14 cellular contexts compared by ENCODE assay signal in genomic region chr6:108850669-108851467, GRCh38. TPM values are rescaled to one million over a fixed set of nuclear protein-coding genes. Genes with fewer than 3 reads are reported as not detected.
DNase-seq lines count a peak whose midpoint lies in the region; ATAC-seq and TF ChIP-seq lines count a peak whose summit lies in the region.
"Had no signal": no experiment of that assay in that cellular context is flagged by ENCODE, and none has a peak within 500 bp of the region (broad histone marks: within the 10 kb centered on the region; RNA-seq: fewer than 3 reads in every experiment).

No MANE protein-coding gene starts in this region.

- no peak for ATAC-seq in CD8-positive, alpha-beta T cell
- peak; percentile 45 for ATAC-seq in left ventricle myocardium superior
- no peak for ATAC-seq in HG03097 (IDR thresholded peaks at IDR 0.05; ENCODE audit: low FRiP score, unreplicated experiment)

- WGBS in ovary, 3 donors, result 72 to 78% (median 74%) methylated on average over 10 of the region's 10 CpGs

- TF ChIP-seq CTCF in CD8-positive, alpha-beta T cell (IDR thresholded peaks at IDR 0.05), result no peak
- no peak for TF ChIP-seq CTCF in ovary (IDR thresholded peaks at IDR 0.05)

- H3K9me3 ChIP-seq in CD8-positive, alpha-beta T cell (ENCODE audit: low read length), result no peaks in the 10 kb centered on the region
- no peaks in the 10 kb centered on the region for H3K9me3 ChIP-seq in ovary

- TF ChIP-seq POLR2A in ovary (IDR thresholded peaks at IDR 0.05), result no peak

- H3K27ac ChIP-seq in CD8-positive, alpha-beta T cell (ENCODE audit: low read depth, low read length), result no peak overlapping the region
- H3K27ac ChIP-seq in ovary, result no peak overlapping the region

- peaks cover 11% of the 10 kb centered on the region for H3K4me1 ChIP-seq in CD8-positive, alpha-beta T cell (ENCODE audit: insufficient read depth, low read length)
- peaks cover 2% of the 10 kb centered on the region for H3K4me1 ChIP-seq in ovary (ENCODE audit: insufficient read depth)

- POLR2A ChIA-PET in CD8-positive, alpha-beta T cell (lab: Charles Lee), result interaction anchor here (0.9 kb wide), 1 partner anchor 10 kb away, joined by 3 read pairs; no protein-coding TSS in a partner anchor

- peaks cover 19% of the 10 kb centered on the region for H3K36me3 Mint-ChIP-seq in CD8-positive, alpha-beta T cell

- H3K27me3 ChIP-seq in CD8-positive, alpha-beta T cell (ENCODE audit: insufficient read depth, low read length), result no peaks in the 10 kb centered on the region
- no peaks in the 10 kb centered on the region for H3K27me3 ChIP-seq in ovary

- peak overlapping the region; percentile 20 for H3K27ac Mint-ChIP-seq in CD8-positive, alpha-beta T cell
- H3K27ac Mint-ChIP-seq: activated CD4-positive, alpha-beta T cell treated with anti-CD3 and anti-CD28 coated beads, Interleukin-2, amount 10 ng/mL, durations not matched to agents 7 days and 5 days; B cell had no signal

- CTCF ChIA-PET in CD8-positive, alpha-beta T cell (lab: Charles Lee), result interaction anchor here (0.6 kb wide), 1 partner anchor 525 kb away, joined by 4 read pairs; no protein-coding TSS in a partner anchor

- intact Hi-C loops in CD8-positive, alpha-beta T cell (cut with DNase I, micrococcal nuclease), result no loop called here
- intact Hi-C loops in left ventricle myocardium superior (cut with micrococcal nuclease), result no loop called here
- intact Hi-C loops in ovary (cut with DNase I), result no loop called here

- H3K4me1 Mint-ChIP-seq in CD8-positive, alpha-beta T cell (ENCODE audit: low read depth), result peaks cover 29% of the 10 kb centered on the region

- H3K36me3 ChIP-seq in CD8-positive, alpha-beta T cell (ENCODE audit: insufficient read depth, low read length), result no peaks in the 10 kb centered on the region
- H3K36me3 ChIP-seq in ovary, result no peaks in the 10 kb centered on the region

- H3K4me3 ChIP-seq in CD8-positive, alpha-beta T cell (ENCODE audit: low read depth, low read length), result no peak overlapping the region
- H3K4me3 ChIP-seq in ovary, result no peak overlapping the region
- H3K4me3 ChIP-seq: smooth muscle cell had no signal

- no peak for TF ChIP-seq EP300 in ovary (IDR thresholded peaks at IDR 0.05)

- no peaks in the 10 kb centered on the region for H3K27me3 Mint-ChIP-seq in CD8-positive, alpha-beta T cell (ENCODE audit: low read depth)
- H3K27me3 Mint-ChIP-seq: B cell had no signal

- no peak for DNase-seq in CD8-positive, alpha-beta T cell
- peak; percentile 47 for DNase-seq in amniotic epithelial cell (ENCODE audit: low read depth)
- peak; percentile 66 for DNase-seq in left ventricle myocardium superior
- DNase-seq in ovary, result peak in 4 of 5 donors; percentile 32 to 46 (median 43)
- DNase-seq in cerebellar nuclear complex (lab: John Stamatoyannopoulos, UW), result no peak
- DNase-seq in UCSD-AML1 (lab: John Stamatoyannopoulos, UW; ENCODE audit: unreplicated experiment), result no peak
- DNase-seq in ecto neural progenitor cell (ENCODE audit: low spot score), result no peak
- DNase-seq: activated CD4-positive, alpha-beta T cell treated with anti-CD3 and anti-CD28 coated beads, Interleukin-2, amount 10 ng/mL, durations not matched to agents 7 days and 5 days; effector CD8-positive, alpha-beta T cell; NCI-H187; SW 1271 had no signal

- no peaks in the 10 kb centered on the region for H3K9me3 Mint-ChIP-seq in CD8-positive, alpha-beta T cell
- H3K9me3 Mint-ChIP-seq: activated CD4-positive, alpha-beta T cell treated with anti-CD3 and anti-CD28 coated beads, Interleukin-2, amount 10 ng/mL, durations not matched to agents 7 days and 5 days had no signal

- H3K4me3 Mint-ChIP-seq in CD8-positive, alpha-beta T cell, result no peak overlapping the region
- H3K4me3 Mint-ChIP-seq: activated CD4-positive, alpha-beta T cell treated with anti-CD3 and anti-CD28 coated beads, Interleukin-2, amount 10 ng/mL, durations not matched to agents 7 days and 5 days; B cell had no signal

RNA-seq across cellular contexts. Expression of gene ARMC2, which starts 2.6 kb away (rescaled TPM):
- 1 to 10 TPM; 4.2 to 6.1 TPM for total RNA-seq in CD8-positive, alpha-beta T cell
- total RNA-seq in left ventricle myocardium superior, result 11.5 TPM
- total RNA-seq in ovary, result 10 to 100 TPM in 4 of 7 donors, 1 to 10 TPM in 3; 3.2 to 14.7 (median 10.3) TPM
- 1 to 10 TPM; 3.3 to 7.1 TPM for polyA plus RNA-seq in ovary

Comparison
In these comparisons a context has a peak if more than half of its experiments do, and no peak if none do; other contexts are left out.
1. DNase-seq: peak in amniotic epithelial cell (single experiment), left ventricle myocardium superior (single experiment) and ovary (4 of 5); none in CD8-positive, alpha-beta T cell (0 of 7), cerebellar nuclear complex (0 of 2), UCSD-AML1 (single experiment) and ecto neural progenitor cell (single experiment).